ENCODE assay signal across 8 cellular contexts in the genomic region with DNA sequence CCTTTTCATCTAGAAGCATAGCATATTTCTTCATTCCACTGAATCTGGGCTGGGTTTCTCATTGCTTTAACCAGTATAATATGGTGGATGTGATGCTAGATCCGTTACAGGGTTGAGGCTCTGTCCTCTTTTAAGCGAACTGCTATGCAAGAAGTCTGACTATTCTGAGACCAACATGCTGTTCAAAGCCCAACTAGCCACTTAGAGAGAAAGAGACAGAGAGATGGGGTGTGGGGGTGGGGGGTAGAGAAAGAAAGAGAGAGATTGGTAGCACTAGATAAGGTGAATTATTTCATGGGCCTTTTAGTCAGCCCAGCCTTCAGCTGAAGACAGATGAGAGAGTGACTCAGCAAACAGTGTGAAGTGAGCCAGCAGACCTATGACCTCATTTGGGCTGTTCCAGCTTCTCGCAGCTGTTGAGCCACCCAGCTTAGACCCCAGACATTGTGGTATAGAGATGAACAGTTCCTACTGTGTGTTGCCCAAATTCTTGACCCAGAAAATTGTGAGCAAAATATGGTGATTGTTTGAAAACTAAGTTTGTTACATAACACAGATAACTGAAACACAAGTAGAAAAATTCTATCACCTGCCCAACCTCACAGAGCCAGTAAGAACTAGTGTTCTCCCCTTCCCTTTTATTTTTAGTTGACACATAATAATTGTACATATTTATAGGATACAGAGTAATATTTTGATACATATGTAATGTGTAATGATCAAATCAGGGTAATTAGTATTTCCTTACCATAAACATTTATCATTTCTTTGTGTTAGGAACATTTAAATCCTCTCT. TPM values are rescaled to one million over a fixed set of nuclear protein-coding genes. Genes with fewer than 3 reads are reported as not detected.
DNase-seq lines count a peak whose midpoint lies in the region; ATAC-seq and TF ChIP-seq lines count a peak whose summit lies in the region.

No MANE protein-coding gene starts in this region.

- no peaks in the 10 kb centered on the region for H3K79me2 ChIP-seq in fibroblast of lung (ENCODE audit: control insufficient read depth, insufficient read depth, low read length)

- no peak overlapping the region for H3K9ac ChIP-seq in fibroblast of lung (ENCODE audit: insufficient read depth, low read length)
- H3K9ac ChIP-seq in neuronal stem cell (ENCODE audit: low read depth, low read length, poor library complexity): no peak overlapping the region

- no peak overlapping the region for H3K4ac ChIP-seq in neuronal stem cell (ENCODE audit: low read length)

- no peak overlapping the region for H2BK120ac ChIP-seq in neuronal stem cell (ENCODE audit: low read depth, low read length)

- H2AK5ac ChIP-seq in neuronal stem cell (ENCODE audit: low read depth, low read length): no peak overlapping the region

- H3K9me3 ChIP-seq in fibroblast of lung (ENCODE audit: control insufficient read depth, insufficient read depth, low read depth, low read length) (no peaks in the 10 kb centered on the region), neuronal stem cell (replicated peaks in 1 of 2; ENCODE audit: control insufficient read depth in 2 of 2, insufficient read depth in 1 of 2, low read depth in 1 of 2, low read length in 2 of 2) (no peaks in the 10 kb centered on the region)

- H3K27ac ChIP-seq in fibroblast of lung (ENCODE audit: insufficient read depth, low read length) (no peak overlapping the region), neuronal stem cell (replicated peaks; ENCODE audit: low read length) (no peak overlapping the region)

- H3K4me1 ChIP-seq in fibroblast of lung (ENCODE audit: control insufficient read depth, extremely low read depth, insufficient read depth, low read length) (peaks cover 5% of the 10 kb centered on the region), neuronal stem cell (ENCODE audit: control insufficient read depth in 2 of 2, insufficient read depth in 1 of 2, low read depth in 1 of 2, low read length in 2 of 2) (peaks cover 2 to 5% of the 10 kb centered on the region in 2 donors)

- H2AFZ ChIP-seq in fibroblast of lung (ENCODE audit: low read length) (no peak overlapping the region), neuronal stem cell (ENCODE audit: low read length) (no peak overlapping the region)

- H3K4me2 ChIP-seq in fibroblast of lung (ENCODE audit: extremely low read depth, insufficient read depth, low read length) (no peak overlapping the region), neuronal stem cell (ENCODE audit: insufficient read depth, low read length, poor library complexity, severe bottlenecking) (no peak overlapping the region)

- H3K27me3 Mint-ChIP-seq in Calu3 (ENCODE audit: unreplicated experiment): no peaks in the 10 kb centered on the region

- H3K23ac ChIP-seq in neuronal stem cell (ENCODE audit: low read depth, low read length, poor library complexity): no peak overlapping the region

- no peak overlapping the region for H3K4me3 ChIP-seq in fibroblast of lung (replicated peaks in 1 of 4; ENCODE audit: control extremely low read depth in 1 of 4, insufficient read depth in 1 of 4, low read depth in 3 of 4, low read length in 4 of 4)
- H3K4me3 ChIP-seq in neuronal stem cell (ENCODE audit: low read length in 2 of 2): no peak overlapping the region

- no peaks in the 10 kb centered on the region for H3K9me3 Mint-ChIP-seq in Calu3 (ENCODE audit: low read depth, unreplicated experiment)

- no peak overlapping the region for H3K4me3 Mint-ChIP-seq in Calu3 (ENCODE audit: low read depth, unreplicated experiment)

- H3K27me3 ChIP-seq in fibroblast of lung (ENCODE audit: control insufficient read depth, insufficient read depth, low read length) (no peaks in the 10 kb centered on the region), neuronal stem cell (ENCODE audit: control insufficient read depth in 3 of 3, insufficient read depth in 3 of 3, low read depth in 1 of 3, low read length in 3 of 3) (no peaks in the 10 kb centered on the region)

- no peak overlapping the region for H2BK15ac ChIP-seq in neuronal stem cell (ENCODE audit: low read length)

- no peak overlapping the region for H3K18ac ChIP-seq in neuronal stem cell (ENCODE audit: low read length)

- no peaks in the 10 kb centered on the region for H3K79me1 ChIP-seq in neuronal stem cell (ENCODE audit: low read depth, low read length)

- TF ChIP-seq CTCF in Calu3 (IDR thresholded peaks at IDR 0.05; ENCODE audit: unreplicated experiment): no peak
- no peak for TF ChIP-seq CTCF in fibroblast of lung (conservative IDR thresholded peaks at IDR 0.05 in 1 of 2, IDR thresholded peaks at IDR 0.05 in 1 of 2; ENCODE audit: low read depth in 1 of 2, low read length in 2 of 2)

- no peaks in the 10 kb centered on the region for H3K36me3 ChIP-seq in fibroblast of lung (ENCODE audit: control insufficient read depth, insufficient read depth, low read length)
- H3K36me3 ChIP-seq in neuronal stem cell (replicated peaks in 1 of 2; ENCODE audit: control insufficient read depth in 2 of 2, insufficient read depth in 2 of 2, low read length in 2 of 2): no peaks in the 10 kb centered on the region

- H2BK12ac ChIP-seq in neuronal stem cell (ENCODE audit: low read length): no peak overlapping the region

- CTCF ChIA-PET in Calu3 (lab: Charles Lee): interaction anchor here (0.5 kb wide), 1 partner anchor 196 kb away, joined by 3 read pairs; no protein-coding TSS in a partner anchor

- H3K4me1 Mint-ChIP-seq in Calu3 (ENCODE audit: low read depth, unreplicated experiment): peaks cover 18% of the 10 kb centered on the region

- no CpG with 5 or more reads among the region's 3 CpGs for WGBS in neuronal stem cell (ENCODE audit: extremely low coverage in 2 of 2, insufficient read length in 2 of 2, insufficient replicate concordance in 1 of 2), 2 donors

- H2BK5ac ChIP-seq in neuronal stem cell (ENCODE audit: low read length): no peak overlapping the region

- H4K91ac ChIP-seq in neuronal stem cell (ENCODE audit: low read depth, low read length, poor library complexity): no peak overlapping the region

- H3K36me3 Mint-ChIP-seq in Calu3 (ENCODE audit: insufficient read depth, unreplicated experiment): no peaks in the 10 kb centered on the region

- no peaks in the 10 kb centered on the region for H4K20me1 ChIP-seq in fibroblast of lung (ENCODE audit: control insufficient read depth, extremely low read depth, insufficient read depth, low read length)

- H3K14ac ChIP-seq in neuronal stem cell (ENCODE audit: low read length): no peak overlapping the region

- no peak overlapping the region for H4K8ac ChIP-seq in neuronal stem cell (ENCODE audit: low read depth, low read length)

- peak overlapping the region; percentile 61 for H3K27ac Mint-ChIP-seq in Calu3 (ENCODE audit: unreplicated experiment)

- ATAC-seq in GM19452 (IDR thresholded peaks at IDR 0.05; ENCODE audit: unreplicated experiment) (peak; percentile 78), HG03520 (IDR thresholded peaks at IDR 0.05; ENCODE audit: unreplicated experiment) (peak; percentile 72)

- peak; percentile 21 for DNase-seq in Calu3
- DNase-seq in RPMI7951 (ENCODE audit: low read depth): peak; percentile 93
- peak; percentile 92 to 97 for DNase-seq in fibroblast of lung (ENCODE audit: low read depth in 2 of 2)
- peak; percentile 17 for DNase-seq in neuronal stem cell (ENCODE audit: low spot score)
- no peak for DNase-seq in cerebellar nuclear complex (lab: John Stamatoyannopoulos, UW)
- DNase-seq in T-helper 9 cell: no peak

- intact Hi-C loops in Calu3 (cut with micrococcal nuclease; ENCODE audit: unreplicated experiment): no loop called here

- BruUV-seq in Calu3 (replicated peaks; lab: Mats Ljungman, UMichigan): no TSS peak

RNA-seq across cellular contexts. Expression of gene PRKACB, which starts 40.7 kb away (rescaled TPM):
- total RNA-seq in Calu3 (2022): 28.5 and 30.3 TPM in 2 replicates
- total RNA-seq in RPMI7951 (2014; rRNA removed; shearing (Covaris generic)): 56.3 and 66.1 TPM in 2 replicates
- 18.5 and 22.0 TPM in 2 replicates for total RNA-seq in fibroblast of lung
- polyA plus RNA-seq in fibroblast of lung: 28.3 and 32.6 TPM in 2 replicates
- polyA plus RNA-seq in fibroblast of lung (2012): 15.4 and 17.2 TPM in 2 replicates
- polyA minus RNA-seq in fibroblast of lung (ENCODE audit: low replicate concordance): 2.7 and 5.5 TPM in 2 replicates
- polyA plus RNA-seq in neuronal stem cell (2013, experiment 1 of 2): 20.6 TPM
- polyA plus RNA-seq in neuronal stem cell (2013, experiment 2 of 2): 21.7 TPM

Comparison
In these comparisons a context has a peak if more than half of its experiments do, and no peak if none do; other contexts are left out.
1. DNase-seq: peak in Calu3 (single experiment), RPMI7951 (single experiment), fibroblast of lung (2 of 2) and neuronal stem cell (single experiment); none in cerebellar nuclear complex (0 of 2) and T-helper 9 cell (single experiment).